Comparison of ENCODE assay signal across 15 cellular contexts in genomic region chr5:73638344-73639095, GRCh38. TPM values are rescaled to one million over a fixed set of nuclear protein-coding genes. Genes with fewer than 3 reads are reported as not detected.
A peak's percentile ranks its signal among the peaks of the same experiment; 100 is the strongest.
DNase-seq lines count a peak whose midpoint lies in the region; ATAC-seq, FAIRE-seq and TF ChIP-seq lines count a peak whose summit lies in the region.
"Had no signal": no experiment of that assay in that cellular context is flagged by ENCODE, and none has a peak within 500 bp of the region (broad histone marks: within the 10 kb centered on the region; RNA-seq: fewer than 3 reads in every experiment).

No MANE protein-coding gene starts in this region.

- peak overlapping the region; percentile 24 for H3K4me3 Mint-ChIP-seq in astrocyte (ENCODE audit: unreplicated experiment)
- H3K4me3 Mint-ChIP-seq: activated B cell treated with CpG ODN at 0.5 μM for 24 hours, IgD-negative memory B cell had no signal

- WGBS in heart left ventricle, 4 donors = 63 to 70% (median 67%) methylated on average over 4 of the region's 4 CpGs

- peak; percentile 89 for FAIRE-seq in astrocyte (lab: Jason Lieb, UNC)

- TF ChIP-seq POLR2A in heart left ventricle (IDR thresholded peaks at IDR 0.05) = no peak

- H3K4me1 Mint-ChIP-seq in astrocyte (ENCODE audit: low read depth, unreplicated experiment) = peaks cover 33% of the 10 kb centered on the region
- H3K4me1 Mint-ChIP-seq: activated B cell treated with CpG ODN at 0.5 μM for 24 hours, IgD-negative memory B cell had no signal

- DNase-seq in astrocyte (ENCODE audit: low read depth) (peak; percentile 80), foreskin melanocyte (peak; percentile 50), heart left ventricle (no peak), Right ventricle myocardium inferior (ENCODE audit: missing footprints) (no peak)
- no peak for DNase-seq in activated CD8-positive, alpha-beta memory T cell treated with anti-CD3 and anti-CD28 coated beads for 24 hours
- DNase-seq: activated B cell treated with CpG ODN at 0.5 μM for 24 hours, cerebellar nuclear complex, heart right ventricle, NCI-H2107 had no signal

- peak overlapping the region; percentile 59 for H3K9ac ChIP-seq in astrocyte (ENCODE audit: low read length)

- H3K4me2 ChIP-seq in astrocyte (ENCODE audit: low read length) = peak overlapping the region; percentile 79

- H3K27ac Mint-ChIP-seq in astrocyte (ENCODE audit: unreplicated experiment) = peak overlapping the region; percentile 88
- H3K27ac Mint-ChIP-seq: activated B cell treated with CpG ODN at 0.5 μM for 24 hours, IgD-negative memory B cell had no signal

- peak overlapping the region; percentile 42; the same call in 1 of the 2 replicates for H3K4me3 ChIP-seq in ACC112 (ENCODE audit: low read depth, low read length)
- H3K4me3 ChIP-seq in astrocyte (ENCODE audit: insufficient read depth, low read depth, low read length) = no peak overlapping the region
- H3K4me3 ChIP-seq in heart left ventricle = no peak overlapping the region
- H3K4me3 ChIP-seq: heart right ventricle, lung, suprapubic skin had no signal

- peaks cover 90% of the 10 kb centered on the region for H3K79me2 ChIP-seq in ACC112 (ENCODE audit: control insufficient read depth, insufficient read depth, low read length, unreplicated experiment)
- H3K79me2 ChIP-seq in astrocyte (ENCODE audit: insufficient read depth, low read length) = peaks cover 35% of the 10 kb centered on the region

- H3K36me3 Mint-ChIP-seq in astrocyte (ENCODE audit: low read depth, unreplicated experiment) = no peaks in the 10 kb centered on the region
- H3K36me3 Mint-ChIP-seq: IgD-negative memory B cell had no signal

- H3K27me3 Mint-ChIP-seq in astrocyte (ENCODE audit: low read depth, unreplicated experiment) = no peaks in the 10 kb centered on the region

- H3K4me1 ChIP-seq in ACC112 (ENCODE audit: control insufficient read depth, insufficient read depth, low read length, unreplicated experiment) (peaks cover 74% of the 10 kb centered on the region), astrocyte (ENCODE audit: insufficient read depth, low read length) (peaks cover 40% of the 10 kb centered on the region), heart left ventricle (peaks cover 0 to 6% (median 0%) of the 10 kb centered on the region in 12 donors)

- no peaks in the 10 kb centered on the region for H3K9me3 Mint-ChIP-seq in astrocyte (ENCODE audit: unreplicated experiment)
- H3K9me3 Mint-ChIP-seq: activated B cell treated with CpG ODN at 0.5 μM for 24 hours, IgD-negative memory B cell had no signal

- no peaks in the 10 kb centered on the region for H3K27me3 ChIP-seq in ACC112 (ENCODE audit: insufficient read depth, low read length)
- H3K27me3 ChIP-seq in astrocyte (ENCODE audit: insufficient read depth, low read length) = no peaks in the 10 kb centered on the region
- no peaks in the 10 kb centered on the region for H3K27me3 ChIP-seq in heart left ventricle
- H3K27me3 ChIP-seq: suprapubic skin had no signal

- peak; percentile 55; the same call in 1 of the 2 replicates for TF ChIP-seq EP300 in Ishikawa (IDR thresholded peaks at IDR 0.05; ENCODE audit: borderline replicate concordance)

- H3K27ac ChIP-seq in ACC112 (ENCODE audit: low read depth, low read length) = peak overlapping the region; percentile 93
- peak overlapping the region; percentile 85 for H3K27ac ChIP-seq in astrocyte (ENCODE audit: low read depth, low read length)
- H3K27ac ChIP-seq in heart left ventricle = no peak overlapping the region
- H3K27ac ChIP-seq: heart right ventricle, suprapubic skin had no signal

- intact Hi-C loops in heart left ventricle (cut with DNase I) (no loop called here), Right ventricle myocardium inferior (cut with DNase I) (no loop called here)

- H3K9me3 ChIP-seq in astrocyte (ENCODE audit: insufficient read depth, low read depth, low read length) = no peaks in the 10 kb centered on the region
- no peaks in the 10 kb centered on the region for H3K9me3 ChIP-seq in heart left ventricle
- H3K9me3 ChIP-seq: heart right ventricle, suprapubic skin had no signal

- no peaks in the 10 kb centered on the region for H4K20me1 ChIP-seq in astrocyte (ENCODE audit: insufficient read depth, low read length)

- H2AFZ ChIP-seq in ACC112 (ENCODE audit: low read length, unreplicated experiment) = peak overlapping the region; percentile 6
- H2AFZ ChIP-seq in astrocyte (ENCODE audit: low read depth, low read length) = no peak overlapping the region

- ATAC-seq in heart left ventricle (no peak), Right ventricle myocardium inferior (no peak), GM21529 (IDR thresholded peaks at IDR 0.05; ENCODE audit: unreplicated experiment) (no peak)
- ATAC-seq: heart right ventricle had no signal

- H3K36me3 ChIP-seq in ACC112 (ENCODE audit: insufficient read depth, low read length) (0 out of 2 replicates have a peak, but pooled peaks cover 5% of the 10 kb centered on the region), astrocyte (ENCODE audit: insufficient read depth, low read length) (no peaks in the 10 kb centered on the region), heart left ventricle (no peaks in the 10 kb centered on the region)
- H3K36me3 ChIP-seq: heart right ventricle, suprapubic skin had no signal

- 0 out of 2 replicates have a peak, but pooled peaks have one; percentile 7 for TF ChIP-seq RAD21 in Ishikawa (IDR thresholded peaks at IDR 0.05; ENCODE audit: low read depth)

- TF ChIP-seq CTCF in astrocyte (IDR thresholded peaks at IDR 0.05; ENCODE audit: insufficient read depth, low read depth, low read length) (no peak), heart left ventricle (IDR thresholded peaks at IDR 0.05) (no peak)

TF ChIP-seq in Ishikawa, 13 proteins besides CTCF, POLR2A, EP300 and RAD21:
- 0 out of 2 replicates have a peak, but pooled peaks have one; percentile 28 for TF ChIP-seq CEBPB (IDR thresholded peaks at IDR 0.05)
- TF ChIP-seq FOXM1 (IDR thresholded peaks at IDR 0.05; ENCODE audit: borderline replicate concordance, low read depth) = peak; percentile 50; the same call in 1 of the 2 replicates
- no peak for TF ChIP-seq REST (IDR thresholded peaks at IDR 0.05; ENCODE audit: low read depth)
- TF ChIP-seq NFIC (IDR thresholded peaks at IDR 0.05) = no peak
- TF ChIP-seq, protein P1, sequence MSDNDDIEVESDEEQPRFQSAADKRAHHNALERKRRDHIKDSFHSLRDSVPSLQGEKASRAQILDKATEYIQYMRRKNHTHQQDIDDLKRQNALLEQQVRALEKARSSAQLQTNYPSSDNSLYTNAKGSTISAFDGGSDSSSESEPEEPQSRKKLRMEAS (IDR thresholded peaks at IDR 0.05) = peak; percentile 16; the same call in 1 of the 2 replicates
- no peak for TF ChIP-seq USF1 (IDR thresholded peaks at IDR 0.05)
- TF ChIP-seq CREB1 (IDR thresholded peaks at IDR 0.05; ENCODE audit: low read depth) = no peak
- TF ChIP-seq TAF1 (IDR thresholded peaks at IDR 0.05; ENCODE audit: low read depth) = no peak
- no peak for TF ChIP-seq ZBTB7A (IDR thresholded peaks at IDR 0.05; ENCODE audit: low read depth)
- TF ChIP-seq TEAD4 (IDR thresholded peaks at IDR 0.05) = peak; percentile 75
- no peak for TF ChIP-seq EGR1 (IDR thresholded peaks at IDR 0.05)
- TF ChIP-seq TCF12 (IDR thresholded peaks at IDR 0.05; ENCODE audit: low read depth) = peak; percentile 31; the same call in 1 of the 2 replicates
- no peak for TF ChIP-seq YY1 (IDR thresholded peaks at IDR 0.05; ENCODE audit: low read depth)

RNA-seq across cellular contexts. Expression of gene ARHGEF28, which starts 12.5 kb away (rescaled TPM):
- total RNA-seq in astrocyte (8.1 and 8.5 TPM in 2 replicates), heart left ventricle (1 to 10 TPM in 7 of 9 donors, under 1 TPM in 2; 0.86 to 7.7 (median 2.2) TPM), Right ventricle myocardium inferior (1.9 TPM)
- polyA plus RNA-seq in heart left ventricle = 1 to 10 TPM in 1 of 2 donors, under 1 TPM in 1; 0.51 to 1.5 TPM
- total RNA-seq: activated B cell treated with CpG ODN at 0.5 μM for 24 hours had no signal
- polyA plus RNA-seq: IgD-negative memory B cell had no signal

Comparison
In these comparisons a context has a peak if more than half of its experiments do, and no peak if none do; other contexts are left out.
1. H3K27ac ChIP-seq: peak in ACC112 (single experiment) and astrocyte (single experiment); none in heart left ventricle (0 of 12).
2. DNase-seq: peak in astrocyte (single experiment) and foreskin melanocyte (single experiment); none in heart left ventricle (0 of 5), Right ventricle myocardium inferior (single experiment) and activated CD8-positive, alpha-beta memory T cell treated with anti-CD3 and anti-CD28 coated beads for 24 hours (single experiment).